18 cellular contexts compared by ENCODE assay signal in genomic region chr3:134937256-134938023, GRCh38.
DNase-seq lines count a peak whose midpoint lies in the region; TF ChIP-seq lines count a peak whose summit lies in the region.
"Had no signal": no experiment of that assay in that cellular context is flagged by ENCODE, and none has a peak within 500 bp of the region (broad histone marks: within the 10 kb centered on the region; RNA-seq: fewer than 3 reads in every experiment).

No MANE protein-coding gene starts in this region.

- WGBS in mammary epithelial cell (ENCODE audit: low coverage, missing lambda C conversion rate), result 56% methylated on average over 7 of the region's 8 CpGs

- H3K4me3 ChIP-seq in BE2C (ENCODE audit: low read depth, low read length), result no peak overlapping the region
- no peak overlapping the region for H3K4me3 ChIP-seq in NT2/D1 (ENCODE audit: insufficient read length, low read depth)
- H3K4me3 ChIP-seq in iPS-20b (ENCODE audit: low read length), result peak overlapping the region; percentile 37; the same call in 1 of the 2 replicates
- no peak overlapping the region for H3K4me3 ChIP-seq in mammary epithelial cell (replicated peaks in 1 of 3; ENCODE audit: insufficient read depth in 1 of 3, low read depth in 2 of 3, low read length in 3 of 3)
- H3K4me3 ChIP-seq: adrenal gland, colonic mucosa, skin epidermis, suprapubic skin had no signal

- DNase-seq in BE2C (peak; percentile 26), M059J (ENCODE audit: low read depth) (peak; percentile 8), NT2/D1 (ENCODE audit: low read depth, low spot score) (peak; percentile 76), mammary epithelial cell (no peak), kidney glomerular epithelial cell (lab: John Stamatoyannopoulos, UW) (no peak)
- DNase-seq in stimulated activated naive CD4-positive, alpha-beta T cell treated with Interleukin-2 at 50 U/mL for 16 hours (lab: John Stamatoyannopoulos, UW), result no peak
- no peak for DNase-seq in NK-92 treated with Interleukin-12 subunit alpha and Interleukin-12 subunit beta, amount 100 ng/mL, for 24 hours (lab: John Stamatoyannopoulos, UW)
- DNase-seq: activated CD4-positive, CD25-positive, alpha-beta regulatory T cell treated with anti-CD3 and anti-CD28 coated beads, Interleukin-2, amount 50 U/mL, for 72 hours; activated T-cell treated with anti-CD3 and anti-CD28 coated beads, Interleukin-2, amount 50 U/mL, for 4 hours; CD8-positive, alpha-beta T cell; colonic mucosa; left colon; naive thymus-derived CD4-positive, alpha-beta T cell; T-cell had no signal

- H2AFZ ChIP-seq in mammary epithelial cell (ENCODE audit: low read depth, low read length), result no peak overlapping the region

- H3K79me2 ChIP-seq in mammary epithelial cell (ENCODE audit: insufficient read depth, low read length), result no peaks in the 10 kb centered on the region

- dilution Hi-C loops in mammary epithelial cell (cut with HindIII; ENCODE audit: low sequenced_read_pairs), result loop anchor here (5.0 kb wide), 1 partner anchor 35 kb away; no protein-coding TSS in a partner anchor

- intact Hi-C loops in mammary epithelial cell (cut with micrococcal nuclease), result no loop called here

- H3K36me3 ChIP-seq in BE2C, result no peaks in the 10 kb centered on the region
- H3K36me3 ChIP-seq in NT2/D1 (ENCODE audit: insufficient read depth, insufficient read length, low read length), result no peaks in the 10 kb centered on the region
- H3K36me3 ChIP-seq in iPS-20b (ENCODE audit: insufficient read depth, low read depth, low read length), result no peaks in the 10 kb centered on the region
- H3K36me3 ChIP-seq in mammary epithelial cell (ENCODE audit: insufficient read depth, low read length), result no peaks in the 10 kb centered on the region
- H3K36me3 ChIP-seq: adrenal gland, colonic mucosa, suprapubic skin had no signal

- no peak overlapping the region for H3K9ac ChIP-seq in NT2/D1 (ENCODE audit: insufficient read length, low read depth)
- peak overlapping the region; percentile 40; the same call in 1 of the 2 replicates for H3K9ac ChIP-seq in iPS-20b (ENCODE audit: low read depth, low read length)
- no peak overlapping the region for H3K9ac ChIP-seq in mammary epithelial cell (ENCODE audit: insufficient read depth, low read length)

- H3K27ac ChIP-seq in iPS-20b (ENCODE audit: low read length), result no peak overlapping the region
- no peak overlapping the region for H3K27ac ChIP-seq in mammary epithelial cell (ENCODE audit: insufficient read depth, low read depth, low read length)
- H3K27ac ChIP-seq: adrenal gland, colonic mucosa, skin epidermis, suprapubic skin had no signal

- no peak overlapping the region for H3K4me2 ChIP-seq in mammary epithelial cell (ENCODE audit: insufficient read depth, low read depth, low read length)

- in situ Hi-C loops in mammary epithelial cell (cut with MboI; ENCODE audit: low sequenced_read_pairs in 2 of 2), result no loop called here

- H3K9me3 ChIP-seq in BE2C (no peaks in the 10 kb centered on the region), NT2/D1 (ENCODE audit: insufficient read depth, low read length) (no peaks in the 10 kb centered on the region), iPS-20b (ENCODE audit: insufficient read depth, low read depth, low read length) (no peaks in the 10 kb centered on the region), mammary epithelial cell (replicated peaks; ENCODE audit: insufficient read depth, low read length) (peaks cover 4% of the 10 kb centered on the region)
- H3K9me3 ChIP-seq: adrenal gland, colonic mucosa, suprapubic skin had no signal

- CTCF ChIA-PET in mammary epithelial cell (lab: Charles Lee; ENCODE audit: low non-redundant PET), result no interaction called here

- H4K20me1 ChIP-seq in mammary epithelial cell (ENCODE audit: insufficient read depth, low read length), result no peaks in the 10 kb centered on the region

- BruUV-seq in mammary epithelial cell (replicated peaks; lab: Mats Ljungman, UMichigan), result no TSS peak

- H3K4me1 ChIP-seq in BE2C (no peaks in the 10 kb centered on the region), NT2/D1 (ENCODE audit: insufficient read depth, insufficient read length) (peaks cover 5% of the 10 kb centered on the region), iPS-20b (ENCODE audit: insufficient read depth, low read length) (peaks cover 31% of the 10 kb centered on the region; the same call in 1 of the 2 replicates), mammary epithelial cell (ENCODE audit: insufficient read depth, low read length) (no peaks in the 10 kb centered on the region)
- H3K4me1 ChIP-seq: adrenal gland, colonic mucosa had no signal

- TF ChIP-seq CTCF in BE2C (IDR thresholded peaks at IDR 0.05; ENCODE audit: low read depth, low read length) (no peak), mammary epithelial cell (conservative IDR thresholded peaks at IDR 0.05 in 1 of 2, IDR thresholded peaks at IDR 0.05 in 1 of 2; ENCODE audit: extremely low read depth in 1 of 2, insufficient read depth in 1 of 2, low read depth in 1 of 2, low read length in 2 of 2) (no peak)

- H3K27me3 ChIP-seq in BE2C (no peaks in the 10 kb centered on the region), NT2/D1 (ENCODE audit: insufficient read depth, insufficient read length) (peaks cover 55% of the 10 kb centered on the region), iPS-20b (ENCODE audit: insufficient read depth, low read length) (peaks cover 40% of the 10 kb centered on the region), mammary epithelial cell (ENCODE audit: insufficient read depth, low read length) (no peaks in the 10 kb centered on the region)
- H3K27me3 ChIP-seq: adrenal gland, colonic mucosa, suprapubic skin had no signal

Comparison
In these comparisons a context has a peak if more than half of its experiments do, and no peak if none do; other contexts are left out.
1. DNase-seq: peak in BE2C (single experiment), M059J (single experiment) and NT2/D1 (single experiment); none in stimulated activated naive CD4-positive, alpha-beta T cell treated with Interleukin-2 at 50 U/mL for 16 hours (single experiment), mammary epithelial cell (single experiment), kidney glomerular epithelial cell (single experiment) and NK-92 treated with Interleukin-12 subunit alpha and Interleukin-12 subunit beta, amount 100 ng/mL, for 24 hours (single experiment).